ENCODE assay signal across 20 cellular contexts in genomic region chr18:46239549-46239948, GRCh38.
DNase-seq lines count a peak whose midpoint lies in the region; ATAC-seq, FAIRE-seq and TF ChIP-seq lines count a peak whose summit lies in the region.
"Had no signal": no experiment of that assay in that cellular context is flagged by ENCODE, and none has a peak within 500 bp of the region (broad histone marks: within the 10 kb centered on the region; RNA-seq: fewer than 3 reads in every experiment).

No MANE protein-coding gene starts in this region.

- H3K9me2 ChIP-seq in SK-N-SH = no peaks in the 10 kb centered on the region

- H3K4me2 ChIP-seq in SK-N-SH (no peak overlapping the region), keratinocyte (ENCODE audit: control insufficient read depth, extremely low read depth, insufficient read depth, low read depth, low read length) (peak overlapping the region; percentile 9)
- H3K4me2 ChIP-seq: BLaER1 had no signal

- FAIRE-seq in RCC 7860 (lab: Jason Lieb, UNC) (peak; percentile 10), keratinocyte (lab: Jason Lieb, UNC) (no peak)
- FAIRE-seq: GM12892 had no signal

- H3K4me1 Mint-ChIP-seq in stimulated activated naive B cell treated with anti-CD40 and anti-IgM and Interleukin-4, amounts not matched to agents 10 μg/mL and 1 μg/mL and 100 μg/mL, for 72 hours = peaks cover 10 to 23% of the 10 kb centered on the region in 2 donors

- H3K9me1 ChIP-seq in keratinocyte (ENCODE audit: control insufficient read depth, extremely low read depth, insufficient read depth, low read length) = no peaks in the 10 kb centered on the region

- TF ChIP-seq CTCF in SK-N-SH (IDR thresholded peaks at IDR 0.05) = no peak
- no peak for TF ChIP-seq CTCF in keratinocyte (optimal IDR thresholded peaks at IDR 0.05 in 1 of 3, IDR thresholded peaks at IDR 0.05 in 1 of 3, conservative IDR thresholded peaks at IDR 0.05 in 1 of 3; ENCODE audit: extremely low read depth in 1 of 3, insufficient read depth in 2 of 3, low read length in 3 of 3)

- H3K79me2 ChIP-seq in SK-N-SH (ENCODE audit: insufficient read depth) (peaks cover 64% of the 10 kb centered on the region), keratinocyte (ENCODE audit: control insufficient read depth, insufficient read depth, low read length) (peaks cover 60% of the 10 kb centered on the region)

- peaks cover 5 to 19% of the 10 kb centered on the region in 2 donors for H3K36me3 Mint-ChIP-seq in stimulated activated naive B cell treated with anti-CD40 and anti-IgM and Interleukin-4, amounts not matched to agents 10 μg/mL and 1 μg/mL and 100 μg/mL, for 72 hours

- H3K9me3 ChIP-seq in SK-N-SH = no peaks in the 10 kb centered on the region
- no peaks in the 10 kb centered on the region for H3K9me3 ChIP-seq in keratinocyte (ENCODE audit: control insufficient read depth, low read depth, low read length)
- H3K9me3 ChIP-seq: BLaER1 had no signal

- H3F3A ChIP-seq in SK-N-SH (replicated peaks; ENCODE audit: insufficient read depth) = peaks cover 17% of the 10 kb centered on the region

- H2AFZ ChIP-seq in SK-N-SH (ENCODE audit: low read depth) (no peak overlapping the region), keratinocyte (ENCODE audit: control insufficient read depth, low read length) (no peak overlapping the region)

- peaks cover 0 to 13% of the 10 kb centered on the region in 2 experiments; a peak in 2 of 4 replicates for H3K4me1 ChIP-seq in SK-N-SH (ENCODE audit: control insufficient read depth in 1 of 2, insufficient read depth in 2 of 2, low read depth in 1 of 2, low read length in 1 of 2)
- H3K4me1 ChIP-seq in keratinocyte (ENCODE audit: control insufficient read depth, extremely low read depth, insufficient read depth, low read length) = peaks cover 31% of the 10 kb centered on the region
- H3K4me1 ChIP-seq: BLaER1 had no signal

- no peaks in the 10 kb centered on the region for H3K27me3 Mint-ChIP-seq in stimulated activated naive B cell treated with anti-CD40 and anti-IgM and Interleukin-4, amounts not matched to agents 10 μg/mL and 1 μg/mL and 100 μg/mL, for 72 hours
- H3K27me3 Mint-ChIP-seq: CD8-positive, alpha-beta memory T cell had no signal

- H3K36me3 ChIP-seq in SK-N-SH (replicated peaks in 1 of 2; ENCODE audit: control insufficient read depth in 1 of 2, insufficient read depth in 2 of 2, low read length in 1 of 2) (peaks cover 0 to 7% of the 10 kb centered on the region in 2 experiments), keratinocyte (ENCODE audit: control insufficient read depth in 2 of 2, extremely low read depth in 1 of 2, insufficient read depth in 2 of 2, low read length in 2 of 2) (peaks cover 0 to 1% of the 10 kb centered on the region in 2 experiments)

- H3K4me3 Mint-ChIP-seq in stimulated activated naive B cell treated with anti-CD40 and anti-IgM and Interleukin-4, amounts not matched to agents 10 μg/mL and 1 μg/mL and 100 μg/mL, for 72 hours = no peak overlapping the region
- H3K4me3 Mint-ChIP-seq: CD8-positive, alpha-beta memory T cell; H9 had no signal

- H3K27ac ChIP-seq in SK-N-SH (ENCODE audit: low read depth in 2 of 2, low read length in 1 of 2) (0 out of 4 replicates have a peak overlapping the region, but pooled peaks of 1 of the 2 experiments have one; percentile 5), keratinocyte (ENCODE audit: control insufficient read depth, insufficient read depth, low read length) (no peak overlapping the region)
- H3K27ac ChIP-seq: 22Rv1, BLaER1 had no signal

- H4K20me1 ChIP-seq in SK-N-SH (ENCODE audit: insufficient read depth) (peaks cover 5% of the 10 kb centered on the region), keratinocyte (ENCODE audit: control insufficient read depth, extremely low read depth, insufficient read depth, low read length) (no peaks in the 10 kb centered on the region)
- H4K20me1 ChIP-seq: BLaER1 had no signal

- no peak overlapping the region for H3K4me3 ChIP-seq in SK-N-SH (ENCODE audit: low read depth in 2 of 2, low read length in 1 of 2)
- H3K4me3 ChIP-seq in keratinocyte (ENCODE audit: control insufficient read depth in 2 of 3, extremely low read depth in 1 of 3, insufficient read depth in 2 of 3, low read depth in 1 of 3, low read length in 3 of 3) = no peak overlapping the region
- H3K4me3 ChIP-seq: BLaER1 had no signal

- ATAC-seq in SK-N-SH treated with all-trans-retinoic acid at 6 μM for 48 hours = peak; percentile 51; the same call in 2 of the 3 replicates
- ATAC-seq in stimulated activated naive B cell treated with anti-CD40 and anti-IgM and Interleukin-4, amounts not matched to agents 10 μg/mL and 1 μg/mL and 100 μg/mL, for 72 hours (replicated peaks) = no peak

- CTCF ChIA-PET in SK-N-SH (lab: Yijun Ruan, JAX) = interaction anchor here (0.6 to 1.4 kb wide), 4 partner anchors 11 to 407 kb away, joined by 3 read pairs; a partner anchor contains a TSS

- H3K9me3 Mint-ChIP-seq in stimulated activated naive B cell treated with anti-CD40 and anti-IgM and Interleukin-4, amounts not matched to agents 10 μg/mL and 1 μg/mL and 100 μg/mL, for 72 hours = no peaks in the 10 kb centered on the region
- H3K9me3 Mint-ChIP-seq: CD8-positive, alpha-beta memory T cell; H9 had no signal

- dilution Hi-C loops in keratinocyte (cut with MboI; ENCODE audit: extremely low pct_ligation_motif_present, low sequenced_read_pairs) = no loop called here

- no peak for DNase-seq in SK-N-SH
- no peak for DNase-seq in RCC 7860 (ENCODE audit: low spot score)
- DNase-seq in keratinocyte (ENCODE audit: low read depth, low spot score) = no peak
- no peak for DNase-seq in stimulated activated naive B cell treated with anti-CD40 and anti-IgM and Interleukin-4, amounts not matched to agents 10 μg/mL and 1 μg/mL and 100 μg/mL, for 72 hours
- DNase-seq in EL = no peak
- no peak for DNase-seq in OCI-M1 (lab: John Stamatoyannopoulos, UW)
- DNase-seq in NCI-H526 (lab: John Stamatoyannopoulos, UW) = no peak
- DNase-seq: CD8-positive, alpha-beta memory T cell; DND-41; GF-D8; H9; NCI-H187; NCI-H226; NCI-H526 treated with DMSO at 0.1 percent for 48 hours; RPMI8226; SIG-M5 had no signal

- POLR2A ChIA-PET in SK-N-SH (lab: Yijun Ruan, JAX) = no interaction called here

- H3K27ac Mint-ChIP-seq in stimulated activated naive B cell treated with anti-CD40 and anti-IgM and Interleukin-4, amounts not matched to agents 10 μg/mL and 1 μg/mL and 100 μg/mL, for 72 hours = peak overlapping the region; percentile 33

- H3K9ac ChIP-seq in SK-N-SH (no peak overlapping the region), keratinocyte (ENCODE audit: control insufficient read depth, extremely low read depth, insufficient read depth, low read length) (no peak overlapping the region)
- H3K9ac ChIP-seq: BLaER1 had no signal

- no peaks in the 10 kb centered on the region for H3K27me3 ChIP-seq in SK-N-SH (ENCODE audit: insufficient read depth)
- no peaks in the 10 kb centered on the region for H3K27me3 ChIP-seq in keratinocyte (ENCODE audit: control insufficient read depth, extremely low read depth, insufficient read depth, low read length)
- H3K27me3 ChIP-seq: BLaER1 had no signal

- no peak for TF ChIP-seq EP300 in SK-N-SH (IDR thresholded peaks at IDR 0.05; ENCODE audit: borderline replicate concordance in 1 of 2, low read depth in 1 of 2, low read length in 1 of 2)

- TF ChIP-seq RAD21 in SK-N-SH (IDR thresholded peaks at IDR 0.05; ENCODE audit: low read length) = no peak

TF ChIP-seq in SK-N-SH treated with all-trans-retinoic acid at 6 μM for 48 hours, 23 proteins besides CTCF, POLR2A, EP300 and RAD21:
- no peak for TF ChIP-seq ARNTL (CRISPR knock-in tag; IDR thresholded peaks at IDR 0.05; ENCODE audit: borderline replicate concordance, low read depth)
- no peak for TF ChIP-seq ZNF70 (CRISPR knock-in tag; IDR thresholded peaks at IDR 0.05)
- TF ChIP-seq CSDC2 (CRISPR knock-in tag; IDR thresholded peaks at IDR 0.05) = no peak
- TF ChIP-seq TOX (CRISPR knock-in tag; IDR thresholded peaks at IDR 0.05; ENCODE audit: borderline replicate concordance) = no peak
- TF ChIP-seq ISL1 (CRISPR knock-in tag; IDR thresholded peaks at IDR 0.05) = no peak
- TF ChIP-seq PPARA (CRISPR knock-in tag; IDR thresholded peaks at IDR 0.05; ENCODE audit: borderline replicate concordance) = no peak
- TF ChIP-seq SNAI2 (CRISPR knock-in tag; IDR thresholded peaks at IDR 0.05) = no peak
- TF ChIP-seq ZFP3 (CRISPR knock-in tag; IDR thresholded peaks at IDR 0.05) = no peak
- no peak for TF ChIP-seq ZNF565 (CRISPR knock-in tag; conservative IDR thresholded peaks at IDR 0.05; ENCODE audit: low read depth)
- TF ChIP-seq ZFP30 (CRISPR knock-in tag; IDR thresholded peaks at IDR 0.05) = no peak
- no peak for TF ChIP-seq TCF4 (CRISPR knock-in tag; IDR thresholded peaks at IDR 0.05; ENCODE audit: borderline replicate concordance)
- TF ChIP-seq ESRRG (CRISPR knock-in tag; IDR thresholded peaks at IDR 0.05) = no peak
- no peak for TF ChIP-seq OSR1 (CRISPR knock-in tag; IDR thresholded peaks at IDR 0.05)

TF ChIP-seq in SK-N-SH, 30 proteins besides CTCF, POLR2A, EP300 and RAD21:
- no peak for TF ChIP-seq TCF12 (IDR thresholded peaks at IDR 0.05)
- TF ChIP-seq FOSL2 (IDR thresholded peaks at IDR 0.05; ENCODE audit: borderline replicate concordance, low read depth) = no peak
- no peak for TF ChIP-seq POLR2AphosphoS5 (IDR thresholded peaks at IDR 0.05; ENCODE audit: low read depth, low read length)
- no peak for TF ChIP-seq MEF2A (IDR thresholded peaks at IDR 0.05; ENCODE audit: borderline replicate concordance, low read depth)
- TF ChIP-seq, protein P1, sequence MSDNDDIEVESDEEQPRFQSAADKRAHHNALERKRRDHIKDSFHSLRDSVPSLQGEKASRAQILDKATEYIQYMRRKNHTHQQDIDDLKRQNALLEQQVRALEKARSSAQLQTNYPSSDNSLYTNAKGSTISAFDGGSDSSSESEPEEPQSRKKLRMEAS (IDR thresholded peaks at IDR 0.05; ENCODE audit: low read depth) = no peak
- no peak for TF ChIP-seq SIN3A (IDR thresholded peaks at IDR 0.05; ENCODE audit: borderline replicate concordance, low read depth, low read length)
- no peak for TF ChIP-seq GATA2 (CRISPR knock-in tag; IDR thresholded peaks at IDR 0.05)
- TF ChIP-seq IRF3 (IDR thresholded peaks at IDR 0.05; ENCODE audit: low read depth, low read length) = no peak
- TF ChIP-seq CHD2 (IDR thresholded peaks at IDR 0.05; ENCODE audit: low read length, partially characterized antibody) = no peak
